Comparison of ENCODE assay signal across 11 cellular contexts in the genomic region with DNA sequence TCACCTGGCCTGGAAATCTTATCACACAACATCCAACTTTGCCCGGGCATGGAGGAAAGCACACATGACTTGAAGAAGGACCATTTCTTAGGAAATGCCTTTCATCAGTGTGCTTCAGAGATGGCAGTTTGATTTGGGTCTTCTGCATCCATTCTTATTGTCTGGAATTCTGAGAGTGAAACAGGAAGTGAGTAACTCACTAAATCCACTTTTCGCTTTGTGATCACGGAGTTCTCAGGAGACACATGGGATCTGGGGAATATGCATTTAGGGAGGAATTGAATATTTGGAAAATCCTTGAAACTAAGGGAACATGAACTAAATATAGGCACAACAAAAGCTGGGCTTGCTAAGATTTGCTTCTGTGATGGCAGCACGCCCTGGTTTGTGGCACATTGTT.
"Had no signal": no experiment of that assay in that cellular context is flagged by ENCODE, and none has a peak within 500 bp of the region (broad histone marks: within the 10 kb centered on the region; RNA-seq: fewer than 3 reads in every experiment).

No MANE protein-coding gene starts in this region.

- H3K4me3 ChIP-seq: dorsolateral prefrontal cortex, right atrium auricular region had no signal

- H3K4me1 ChIP-seq: right atrium auricular region had no signal

- H3K36me3 ChIP-seq: right atrium auricular region had no signal

- DNase-seq: activated B cell treated with CpG ODN at 0.5 μM for 24 hours; activated CD4-positive, alpha-beta T cell treated with anti-CD3 and anti-CD28 coated beads for 48 hours; activated CD8-positive, alpha-beta memory T cell treated with anti-CD3 and anti-CD28 coated beads, Interleukin-2, amount 50 U/mL, for 4 hours; activated CD8-positive, alpha-beta T cell treated with anti-CD3 and anti-CD28 coated beads, Interleukin-2, amount 10 ng/mL, durations not matched to agents 7 days and 5 days; dorsolateral prefrontal cortex; left ventricle myocardium superior; small intestine; T-helper 17 cell had no signal

- H3K27me3 ChIP-seq: dorsolateral prefrontal cortex, right atrium auricular region had no signal

- FAIRE-seq: bronchial epithelial cell, small intestine, TTC549 had no signal

- H3K27ac ChIP-seq: right atrium auricular region had no signal

- H3K9me3 ChIP-seq: right atrium auricular region had no signal
